In the genomic region with DNA sequence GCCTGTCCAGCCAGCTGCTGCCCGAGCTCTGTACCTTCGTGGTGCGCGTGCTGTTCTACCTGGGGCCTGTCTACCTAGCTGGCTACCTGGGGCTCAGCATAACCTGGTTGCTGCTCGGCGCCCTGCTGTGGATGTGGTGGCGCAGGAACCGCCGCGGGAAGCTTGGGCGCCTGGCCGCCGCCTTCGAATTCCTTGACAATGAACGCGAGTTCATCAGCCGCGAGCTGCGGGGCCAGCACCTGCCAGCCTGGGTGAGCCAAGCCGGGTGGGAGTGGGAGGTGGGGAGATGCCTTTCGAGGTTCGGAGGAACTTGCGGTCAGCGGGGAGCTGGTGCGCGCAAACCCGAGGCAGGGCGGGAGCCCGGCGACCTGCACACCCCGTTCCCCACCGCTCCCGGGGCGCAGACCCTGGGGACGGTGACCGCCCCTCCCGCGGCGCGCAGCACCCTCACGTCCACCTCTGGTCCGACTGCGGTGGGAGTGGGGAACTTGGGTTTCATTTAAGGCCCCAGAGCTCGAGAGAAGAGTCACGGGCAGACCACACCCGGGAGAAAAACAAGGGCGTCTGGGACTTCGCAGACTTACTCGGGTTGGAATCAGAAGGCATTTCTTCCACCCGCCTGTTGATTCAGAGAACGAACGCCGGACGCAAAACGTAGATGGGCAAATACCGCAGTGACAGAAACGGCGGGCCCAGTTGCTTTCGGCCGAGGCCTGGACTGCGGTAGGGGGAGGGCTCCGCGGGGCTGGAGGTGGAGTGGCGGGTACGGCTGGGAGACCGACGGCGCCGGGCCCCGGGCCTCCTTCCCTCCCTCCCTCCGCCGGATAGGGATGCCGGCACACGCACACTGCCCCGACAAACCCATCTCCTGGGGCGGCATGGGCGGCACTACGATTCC, we compare ENCODE assay signal across 7 cellular contexts. TPM values are rescaled to one million over a fixed set of nuclear protein-coding genes. Genes with fewer than 3 reads are reported as not detected.
DNase-seq lines count a peak whose midpoint lies in the region; ATAC-seq, FAIRE-seq and TF ChIP-seq lines count a peak whose summit lies in the region.

No MANE protein-coding gene starts in this region.

- TF ChIP-seq POLR2A in GM12891 (IDR thresholded peaks at IDR 0.05; ENCODE audit: low read depth, low read length): no peak

- H3F3A ChIP-seq in PC-3 (ENCODE audit: low read length, unreplicated experiment): no peaks in the 10 kb centered on the region

- H3K79me2 ChIP-seq in PC-3 (ENCODE audit: low read length): no peaks in the 10 kb centered on the region

- no TSS peak for BruUV-seq in PC-3 (replicated peaks; lab: Mats Ljungman, UMichigan)

- no peak overlapping the region for H3K27ac ChIP-seq in PC-3 (ENCODE audit: low read length)

- no peak overlapping the region for H3K27ac Mint-ChIP-seq in neural crest cell (ENCODE audit: unreplicated experiment)

- H3K36me3 Mint-ChIP-seq in neural crest cell (ENCODE audit: low read depth): no peaks in the 10 kb centered on the region

- DNase-seq in GM12891 (ENCODE audit: insufficient read length, low spot score) (peak; percentile 38), PC-3 (no peak), fibroblast of mammary gland (ENCODE audit: low read depth) (no peak), neural crest cell (ENCODE audit: low read depth, low spot score) (no peak), cerebellum (ENCODE audit: low spot score) (no peak), NAMALWA (ENCODE audit: low spot score) (no peak)

- no peaks in the 10 kb centered on the region for H3K9me2 ChIP-seq in PC-3 (replicated peaks; ENCODE audit: low read length)

- FAIRE-seq in GM12891 (lab: Jason Lieb, UNC): no peak

- peaks cover 6% of the 10 kb centered on the region; the same call in 1 of the 2 replicates for H3K4me1 ChIP-seq in PC-3 (ENCODE audit: insufficient read depth, low read length)

- TF ChIP-seq CTCF in PC-3 (conservative IDR thresholded peaks at IDR 0.05; ENCODE audit: low read depth, low read length): no peak
- TF ChIP-seq CTCF in fibroblast of mammary gland (conservative IDR thresholded peaks at IDR 0.05; ENCODE audit: control insufficient read depth, insufficient read depth, low read depth, low read length): no peak
- TF ChIP-seq CTCF in neural crest cell (conservative IDR thresholded peaks at IDR 0.05): no peak

- ATAC-seq in PC-3 (peak; percentile 55), GM21447 (IDR thresholded peaks at IDR 0.05; ENCODE audit: unreplicated experiment) (no peak)

- H3K9ac ChIP-seq in PC-3 (ENCODE audit: low read length): no peak overlapping the region

- POLR2A ChIA-PET in PC-3 (lab: Charles Lee; ENCODE audit: unreplicated experiment): no interaction called here

- CTCF ChIA-PET in PC-3 (lab: Charles Lee): no interaction called here

- peaks cover 90% of the 10 kb centered on the region for H3K27me3 Mint-ChIP-seq in neural crest cell (ENCODE audit: low read depth)

- peak overlapping the region; percentile 61 for H3K4me3 ChIP-seq in PC-3 (ENCODE audit: low read length)
- H3K4me3 ChIP-seq in fibroblast of mammary gland (ENCODE audit: control insufficient read depth, low read depth, low read length): peak overlapping the region; percentile 34

- H3K4me3 Mint-ChIP-seq in neural crest cell: peak overlapping the region; percentile 68

- H3K4me2 ChIP-seq in PC-3 (ENCODE audit: low read length): peak overlapping the region; percentile 84

- H3K36me3 ChIP-seq in PC-3 (ENCODE audit: low read depth, low read length): no peaks in the 10 kb centered on the region

- peak overlapping the region; percentile 75; the same call in 1 of the 2 replicates for H2AFZ ChIP-seq in PC-3 (ENCODE audit: low read length)

- H3K9me3 ChIP-seq in PC-3 (ENCODE audit: low read length): no peaks in the 10 kb centered on the region

- no peaks in the 10 kb centered on the region for H3K27me3 ChIP-seq in PC-3 (ENCODE audit: low read length)

- H4K20me1 ChIP-seq in PC-3 (ENCODE audit: low read length): no peaks in the 10 kb centered on the region

- no peaks in the 10 kb centered on the region for H3K9me3 Mint-ChIP-seq in neural crest cell

- intact Hi-C loops in PC-3 (cut with micrococcal nuclease): no loop called here

- H3K4me1 Mint-ChIP-seq in neural crest cell: no peaks in the 10 kb centered on the region

TF ChIP-seq in GM12891, 5 proteins besides CTCF, POLR2A, EP300 and RAD21:
- no peak for TF ChIP-seq POU2F2 (IDR thresholded peaks at IDR 0.05; ENCODE audit: low read depth, low read length)
- no peak for TF ChIP-seq SPI1 (IDR thresholded peaks at IDR 0.05; ENCODE audit: low read depth, low read length)
- TF ChIP-seq POLR2AphosphoS5 (IDR thresholded peaks at IDR 0.05; ENCODE audit: low read depth, low read length): no peak
- TF ChIP-seq TAF1 (IDR thresholded peaks at IDR 0.05; ENCODE audit: low read depth, low read length): no peak
- no peak for TF ChIP-seq PAX5 (IDR thresholded peaks at IDR 0.05; ENCODE audit: insufficient read depth, low read length, severe bottlenecking)

RNA-seq across cellular contexts. Expression of a gene that starts 0.7 kb away (rescaled TPM):
- polyA plus RNA-seq in GM12891 (2012; ENCODE audit: low read depth, missing spikeins): not detected
- total RNA-seq in PC-3 (2014; rRNA removed) (1.6 TPM in 2 replicates), neural crest cell (0.44 and 1.1 TPM in 2 replicates), cerebellum (10.0 TPM)
